1 cellular context compared by ENCODE assay signal in genomic region chr2:11844798-11845197, GRCh38.
TF ChIP-seq lines count a peak whose summit lies in the region.
"Not testable (repeated sequence)": the region's sequence is repeated elsewhere in the genome, so short reads cannot be mapped to it uniquely, and the experiment has no call there.

No MANE protein-coding gene starts in this region.

- not testable (repeated sequence) for H3K4me3 ChIP-seq in HEK293 (ENCODE audit: low read depth, low read length)

- not testable (repeated sequence) for H3K27ac ChIP-seq in HEK293 (ENCODE audit: extremely low read depth, low read depth, low read length)

- not testable (repeated sequence) for TF ChIP-seq CTCF in HEK293 (tag by site-specific recombination; IDR thresholded peaks at IDR 0.05)

- CTCF ChIA-PET in HEK293 (lab: Yijun Ruan, JAX), result not testable (repeated sequence)

- H3K9me3 ChIP-seq in HEK293 (ENCODE audit: control insufficient read depth, insufficient read depth, low read depth, low read length), result not testable (repeated sequence)

- POLR2A ChIA-PET in HEK293 (lab: Yijun Ruan, JAX), result not testable (repeated sequence)

- not testable (repeated sequence) for H3K4me1 ChIP-seq in HEK293 (ENCODE audit: control insufficient read depth, insufficient read depth, low read length)

- not testable (repeated sequence) for H3K36me3 ChIP-seq in HEK293 (ENCODE audit: control insufficient read depth in 2 of 2, insufficient read depth in 1 of 2, low read length in 2 of 2)

TF ChIP-seq in HEK293, 187 proteins besides CTCF, POLR2A, EP300 and RAD21:
- peak; percentile 89 for TF ChIP-seq SCRT2 (tag by site-specific recombination; IDR thresholded peaks at IDR 0.05)
- TF ChIP-seq SCRT1 (tag by site-specific recombination; IDR thresholded peaks at IDR 0.05; ENCODE audit: borderline replicate concordance), result peak; percentile 82
